Comparison of ENCODE assay signal across 1 cellular context in genomic region chr1:28235746-28236655, GRCh38.
TF ChIP-seq lines count a peak whose summit lies in the region.

ATP5IF1 (plus strand) TSS chr1:28236124; CDS start chr1:28236184, 60 bp downstream.

TF ChIP-seq in WTC11, 78 proteins besides CTCF, POLR2A, EP300 and RAD21 (continued from another document and continues in another):
- 0 out of 2 replicates have a peak, but pooled peaks have one; percentile 48 for TF ChIP-seq TEAD4 (CRISPR knock-in tag; IDR thresholded peaks at IDR 0.05)
- peak; percentile 81 for TF ChIP-seq MAX (CRISPR knock-in tag; IDR thresholded peaks at IDR 0.05)
- no peak for TF ChIP-seq GRHL2 (CRISPR knock-in tag; IDR thresholded peaks at IDR 0.05; ENCODE audit: insufficient replicate concordance, severe bottlenecking)
- peak; percentile 73 for TF ChIP-seq SP1 (CRISPR knock-in tag; conservative IDR thresholded peaks at IDR 0.05)
- TF ChIP-seq ESRRA (CRISPR knock-in tag; IDR thresholded peaks at IDR 0.05; ENCODE audit: borderline replicate concordance), result no peak
- no peak for TF ChIP-seq ZNF219 (CRISPR knock-in tag; IDR thresholded peaks at IDR 0.05; ENCODE audit: borderline replicate concordance)
- no peak for TF ChIP-seq ZNF263 (CRISPR knock-in tag; IDR thresholded peaks at IDR 0.05; ENCODE audit: low read depth)
- no peak for TF ChIP-seq NR3C1 (CRISPR knock-in tag; conservative IDR thresholded peaks at IDR 0.05; ENCODE audit: low read depth)
- TF ChIP-seq, protein P1, sequence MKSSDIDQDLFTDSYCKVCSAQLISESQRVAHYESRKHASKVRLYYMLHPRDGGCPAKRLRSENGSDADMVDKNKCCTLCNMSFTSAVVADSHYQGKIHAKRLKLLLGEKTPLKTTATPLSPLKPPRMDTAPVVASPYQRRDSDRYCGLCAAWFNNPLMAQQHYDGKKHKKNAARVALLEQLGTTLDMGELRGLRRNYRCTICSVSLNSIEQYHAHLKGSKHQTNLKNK (CRISPR knock-in tag; IDR thresholded peaks at IDR 0.05), result no peak
- peak; percentile 81 for TF ChIP-seq NFE2L1 (CRISPR knock-in tag; IDR thresholded peaks at IDR 0.05)
- TF ChIP-seq RORB (CRISPR knock-in tag; IDR thresholded peaks at IDR 0.05), result no peak
- peak; percentile 79; the same call in 1 of the 2 replicates for TF ChIP-seq CREB1 (CRISPR knock-in tag; IDR thresholded peaks at IDR 0.05)
- TF ChIP-seq ZNF396 (CRISPR knock-in tag; IDR thresholded peaks at IDR 0.05; ENCODE audit: borderline replicate concordance), result no peak
- no peak for TF ChIP-seq RELA (CRISPR knock-in tag; IDR thresholded peaks at IDR 0.05; ENCODE audit: borderline replicate concordance)
- no peak for TF ChIP-seq MXD4 (CRISPR knock-in tag; IDR thresholded peaks at IDR 0.05; ENCODE audit: borderline replicate concordance)
- 0 out of 2 replicates have a peak, but pooled peaks have one; percentile 57 for TF ChIP-seq IRF1 (CRISPR knock-in tag; IDR thresholded peaks at IDR 0.05)
- no peak for TF ChIP-seq AFF4 (CRISPR knock-in tag; IDR thresholded peaks at IDR 0.05; ENCODE audit: borderline replicate concordance)
- TF ChIP-seq, protein P2, sequence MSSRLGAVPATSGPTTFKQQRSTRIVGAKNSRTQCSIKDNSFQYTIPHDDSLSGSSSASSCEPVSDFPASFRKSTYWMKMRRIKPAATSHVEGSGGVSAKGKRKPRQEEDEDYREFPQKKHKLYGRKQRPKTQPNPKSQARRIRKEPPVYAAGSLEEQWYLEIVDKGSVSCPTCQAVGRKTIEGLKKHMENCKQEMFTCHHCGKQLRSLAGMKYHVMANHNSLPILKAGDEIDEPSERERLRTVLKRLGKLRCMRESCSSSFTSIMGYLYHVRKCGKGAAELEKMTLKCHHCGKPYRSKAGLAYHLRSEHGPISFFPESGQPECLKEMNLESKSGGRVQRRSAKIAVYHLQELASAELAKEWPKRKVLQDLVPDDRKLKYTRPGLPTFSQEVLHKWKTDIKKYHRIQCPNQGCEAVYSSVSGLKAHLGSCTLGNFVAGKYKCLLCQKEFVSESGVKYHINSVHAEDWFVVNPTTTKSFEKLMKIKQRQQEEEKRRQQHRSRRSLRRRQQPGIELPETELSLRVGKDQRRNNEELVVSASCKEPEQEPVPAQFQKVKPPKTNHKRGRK (CRISPR knock-in tag; IDR thresholded peaks at IDR 0.05; ENCODE audit: borderline replicate concordance), result no peak
- 0 out of 2 replicates have a peak, but pooled peaks have one; percentile 43 for TF ChIP-seq ZBTB43 (CRISPR knock-in tag; IDR thresholded peaks at IDR 0.05)
- no peak for TF ChIP-seq ZBTB21 (CRISPR knock-in tag; IDR thresholded peaks at IDR 0.05; ENCODE audit: borderline replicate concordance)
- no peak for TF ChIP-seq ATF3 (CRISPR knock-in tag; conservative IDR thresholded peaks at IDR 0.05)
- TF ChIP-seq SMAD3 (CRISPR knock-in tag; IDR thresholded peaks at IDR 0.05; ENCODE audit: borderline replicate concordance), result no peak
- TF ChIP-seq SOX15 (CRISPR knock-in tag; IDR thresholded peaks at IDR 0.05), result no peak
- TF ChIP-seq USF1 (CRISPR knock-in tag; IDR thresholded peaks at IDR 0.05), result peak; percentile 27; the same call in 1 of the 2 replicates
- no peak for TF ChIP-seq ZNF317 (CRISPR knock-in tag; IDR thresholded peaks at IDR 0.05; ENCODE audit: borderline replicate concordance, low read depth)
- TF ChIP-seq FOXJ3 (CRISPR knock-in tag; IDR thresholded peaks at IDR 0.05; ENCODE audit: borderline replicate concordance), result no peak
- TF ChIP-seq TEAD1 (CRISPR knock-in tag; IDR thresholded peaks at IDR 0.05), result peak; percentile 50; the same call in 1 of the 2 replicates
- TF ChIP-seq, protein P3, sequence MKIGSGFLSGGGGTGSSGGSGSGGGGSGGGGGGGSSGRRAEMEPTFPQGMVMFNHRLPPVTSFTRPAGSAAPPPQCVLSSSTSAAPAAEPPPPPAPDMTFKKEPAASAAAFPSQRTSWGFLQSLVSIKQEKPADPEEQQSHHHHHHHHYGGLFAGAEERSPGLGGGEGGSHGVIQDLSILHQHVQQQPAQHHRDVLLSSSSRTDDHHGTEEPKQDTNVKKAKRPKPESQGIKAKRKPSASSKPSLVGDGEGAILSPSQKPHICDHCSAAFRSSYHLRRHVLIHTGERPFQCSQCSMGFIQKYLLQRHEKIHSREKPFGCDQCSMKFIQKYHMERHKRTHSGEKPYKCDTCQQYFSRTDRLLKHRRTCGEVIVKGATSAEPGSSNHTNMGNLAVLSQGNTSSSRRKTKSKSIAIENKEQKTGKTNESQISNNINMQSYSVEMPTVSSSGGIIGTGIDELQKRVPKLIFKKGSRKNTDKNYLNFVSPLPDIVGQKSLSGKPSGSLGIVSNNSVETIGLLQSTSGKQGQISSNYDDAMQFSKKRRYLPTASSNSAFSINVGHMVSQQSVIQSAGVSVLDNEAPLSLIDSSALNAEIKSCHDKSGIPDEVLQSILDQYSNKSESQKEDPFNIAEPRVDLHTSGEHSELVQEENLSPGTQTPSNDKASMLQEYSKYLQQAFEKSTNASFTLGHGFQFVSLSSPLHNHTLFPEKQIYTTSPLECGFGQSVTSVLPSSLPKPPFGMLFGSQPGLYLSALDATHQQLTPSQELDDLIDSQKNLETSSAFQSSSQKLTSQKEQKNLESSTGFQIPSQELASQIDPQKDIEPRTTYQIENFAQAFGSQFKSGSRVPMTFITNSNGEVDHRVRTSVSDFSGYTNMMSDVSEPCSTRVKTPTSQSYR (CRISPR knock-in tag; IDR thresholded peaks at IDR 0.05), result no peak
- no peak for TF ChIP-seq ZNF423 (CRISPR knock-in tag; IDR thresholded peaks at IDR 0.05)
- TF ChIP-seq ZNF138 (CRISPR knock-in tag; conservative IDR thresholded peaks at IDR 0.05), result no peak
- TF ChIP-seq ATF1 (CRISPR knock-in tag; IDR thresholded peaks at IDR 0.05), result peak; percentile 67; the same call in 1 of the 2 replicates
- TF ChIP-seq, protein P4, sequence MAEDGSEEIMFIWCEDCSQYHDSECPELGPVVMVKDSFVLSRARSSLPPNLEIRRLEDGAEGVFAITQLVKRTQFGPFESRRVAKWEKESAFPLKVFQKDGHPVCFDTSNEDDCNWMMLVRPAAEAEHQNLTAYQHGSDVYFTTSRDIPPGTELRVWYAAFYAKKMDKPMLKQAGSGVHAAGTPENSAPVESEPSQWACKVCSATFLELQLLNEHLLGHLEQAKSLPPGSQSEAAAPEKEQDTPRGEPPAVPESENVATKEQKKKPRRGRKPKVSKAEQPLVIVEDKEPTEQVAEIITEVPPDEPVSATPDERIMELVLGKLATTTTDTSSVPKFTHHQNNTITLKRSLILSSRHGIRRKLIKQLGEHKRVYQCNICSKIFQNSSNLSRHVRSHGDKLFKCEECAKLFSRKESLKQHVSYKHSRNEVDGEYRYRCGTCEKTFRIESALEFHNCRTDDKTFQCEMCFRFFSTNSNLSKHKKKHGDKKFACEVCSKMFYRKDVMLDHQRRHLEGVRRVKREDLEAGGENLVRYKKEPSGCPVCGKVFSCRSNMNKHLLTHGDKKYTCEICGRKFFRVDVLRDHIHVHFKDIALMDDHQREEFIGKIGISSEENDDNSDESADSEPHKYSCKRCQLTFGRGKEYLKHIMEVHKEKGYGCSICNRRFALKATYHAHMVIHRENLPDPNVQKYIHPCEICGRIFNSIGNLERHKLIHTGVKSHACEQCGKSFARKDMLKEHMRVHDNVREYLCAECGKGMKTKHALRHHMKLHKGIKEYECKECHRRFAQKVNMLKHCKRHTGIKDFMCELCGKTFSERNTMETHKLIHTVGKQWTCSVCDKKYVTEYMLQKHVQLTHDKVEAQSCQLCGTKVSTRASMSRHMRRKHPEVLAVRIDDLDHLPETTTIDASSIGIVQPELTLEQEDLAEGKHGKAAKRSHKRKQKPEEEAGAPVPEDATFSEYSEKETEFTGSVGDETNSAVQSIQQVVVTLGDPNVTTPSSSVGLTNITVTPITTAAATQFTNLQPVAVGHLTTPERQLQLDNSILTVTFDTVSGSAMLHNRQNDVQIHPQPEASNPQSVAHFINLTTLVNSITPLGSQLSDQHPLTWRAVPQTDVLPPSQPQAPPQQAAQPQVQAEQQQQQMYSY (CRISPR knock-in tag; IDR thresholded peaks at IDR 0.05), result peak; percentile 40; the same call in 1 of the 2 replicates
- TF ChIP-seq, protein P5, sequence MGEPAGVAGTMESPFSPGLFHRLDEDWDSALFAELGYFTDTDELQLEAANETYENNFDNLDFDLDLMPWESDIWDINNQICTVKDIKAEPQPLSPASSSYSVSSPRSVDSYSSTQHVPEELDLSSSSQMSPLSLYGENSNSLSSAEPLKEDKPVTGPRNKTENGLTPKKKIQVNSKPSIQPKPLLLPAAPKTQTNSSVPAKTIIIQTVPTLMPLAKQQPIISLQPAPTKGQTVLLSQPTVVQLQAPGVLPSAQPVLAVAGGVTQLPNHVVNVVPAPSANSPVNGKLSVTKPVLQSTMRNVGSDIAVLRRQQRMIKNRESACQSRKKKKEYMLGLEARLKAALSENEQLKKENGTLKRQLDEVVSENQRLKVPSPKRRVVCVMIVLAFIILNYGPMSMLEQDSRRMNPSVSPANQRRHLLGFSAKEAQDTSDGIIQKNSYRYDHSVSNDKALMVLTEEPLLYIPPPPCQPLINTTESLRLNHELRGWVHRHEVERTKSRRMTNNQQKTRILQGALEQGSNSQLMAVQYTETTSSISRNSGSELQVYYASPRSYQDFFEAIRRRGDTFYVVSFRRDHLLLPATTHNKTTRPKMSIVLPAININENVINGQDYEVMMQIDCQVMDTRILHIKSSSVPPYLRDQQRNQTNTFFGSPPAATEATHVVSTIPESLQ (CRISPR knock-in tag; IDR thresholded peaks at IDR 0.05), result no peak
- TF ChIP-seq GABPB1 (CRISPR knock-in tag; IDR thresholded peaks at IDR 0.05), result peak; percentile 54; the same call in 1 of the 2 replicates
- no peak for TF ChIP-seq CBFB (CRISPR knock-in tag; IDR thresholded peaks at IDR 0.05; ENCODE audit: low read depth)
- TF ChIP-seq ELF4 (CRISPR knock-in tag; IDR thresholded peaks at IDR 0.05; ENCODE audit: low read depth), result no peak
- no peak for TF ChIP-seq EMX1 (CRISPR knock-in tag; IDR thresholded peaks at IDR 0.05)
- TF ChIP-seq TCF7 (CRISPR knock-in tag; IDR thresholded peaks at IDR 0.05; ENCODE audit: low read depth), result peak; percentile 86; the same call in 1 of the 2 replicates
- TF ChIP-seq TP53 (CRISPR knock-in tag; IDR thresholded peaks at IDR 0.05), result no peak
- TF ChIP-seq, protein P6, sequence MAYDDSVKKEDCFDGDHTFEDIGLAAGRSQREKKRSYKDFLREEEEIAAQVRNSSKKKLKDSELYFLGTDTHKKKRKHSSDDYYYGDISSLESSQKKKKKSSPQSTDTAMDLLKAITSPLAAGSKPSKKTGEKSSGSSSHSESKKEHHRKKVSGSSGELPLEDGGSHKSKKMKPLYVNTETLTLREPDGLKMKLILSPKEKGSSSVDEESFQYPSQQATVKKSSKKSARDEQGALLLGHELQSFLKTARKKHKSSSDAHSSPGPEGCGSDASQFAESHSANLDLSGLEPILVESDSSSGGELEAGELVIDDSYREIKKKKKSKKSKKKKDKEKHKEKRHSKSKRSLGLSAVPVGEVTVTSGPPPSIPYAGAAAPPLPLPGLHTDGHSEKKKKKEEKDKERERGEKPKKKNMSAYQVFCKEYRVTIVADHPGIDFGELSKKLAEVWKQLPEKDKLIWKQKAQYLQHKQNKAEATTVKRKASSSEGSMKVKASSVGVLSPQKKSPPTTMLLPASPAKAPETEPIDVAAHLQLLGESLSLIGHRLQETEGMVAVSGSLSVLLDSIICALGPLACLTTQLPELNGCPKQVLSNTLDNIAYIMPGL (CRISPR knock-in tag; IDR thresholded peaks at IDR 0.05), result peak; percentile 92
- TF ChIP-seq GTF2I (CRISPR knock-in tag; conservative IDR thresholded peaks at IDR 0.05), result no peak
